ENCODE assay signal across 1 cellular context in genomic region chr10:79490400-79491081, GRCh38.
TF ChIP-seq lines count a peak whose summit lies in the region.

No MANE protein-coding gene starts in this region.

TF ChIP-seq in H1, 55 proteins besides CTCF, POLR2A, EP300 and RAD21 (continued from another document):
- TF ChIP-seq YY1 (IDR thresholded peaks at IDR 0.05; ENCODE audit: low read depth, low read length) (no peak), NANOG (IDR thresholded peaks at IDR 0.05; ENCODE audit: insufficient read depth, low read depth, low read length, poor library complexity, severe bottlenecking) (no peak), POU5F1 (IDR thresholded peaks at IDR 0.05; ENCODE audit: low read depth, low read length) (no peak), RFX5 (IDR thresholded peaks at IDR 0.05; ENCODE audit: borderline replicate concordance, low read depth, low read length) (no peak), KDM4A (IDR thresholded peaks at IDR 0.05; ENCODE audit: low read depth, low read length, severe bottlenecking) (no peak), CTBP2 (IDR thresholded peaks at IDR 0.05; ENCODE audit: borderline replicate concordance, insufficient read depth, insufficient read length, low read length) (no peak), JUN (IDR thresholded peaks at IDR 0.05; ENCODE audit: low read depth, low read length) (no peak), BRCA1 (IDR thresholded peaks at IDR 0.05; ENCODE audit: low read depth, low read length) (no peak)
